8 cellular contexts compared by ENCODE assay signal in genomic region chr10:15168296-15168780, GRCh38. TPM values are rescaled to one million over a fixed set of nuclear protein-coding genes. Genes with fewer than 3 reads are reported as not detected.
A peak's percentile ranks its signal among the peaks of the same experiment; 100 is the strongest.
DNase-seq lines count a peak whose midpoint lies in the region; ATAC-seq, FAIRE-seq and TF ChIP-seq lines count a peak whose summit lies in the region.

TSS of gene NMT2 (minus strand) at chr10:15168693. CDS start at chr10:15168612, 81 bp downstream.

- CTCF ChIA-PET in activated naive CD4-positive, alpha-beta T cell treated with anti-CD3 and anti-CD28 coated beads for 36 hours (lab: Charles Lee) = interaction anchor here (1.0 to 2.4 kb wide), 6 partner anchors 24 to 177 kb away, joined by 3 to 14 read pairs (median 6); no protein-coding TSS in a partner anchor

- intact Hi-C loops in activated naive CD4-positive, alpha-beta T cell treated with anti-CD3 and anti-CD28 coated beads for 36 hours (cut with micrococcal nuclease) = loop anchor here (1.0 to 5.0 kb wide), 7 partner anchors 71 to 1268 kb away; partner anchors contain the start of genes ACBD7, MEIG1, PTER and RPP38
- intact Hi-C loops in pancreas (cut with DNase I) = no loop called here

- H3K36me3 ChIP-seq in cardiac muscle cell = no peaks in the 10 kb centered on the region
- H3K36me3 ChIP-seq in pancreas = no peaks in the 10 kb centered on the region

- WGBS in pancreas, 2 donors = 1% methylated on average over 26 to 66 of the region's 68 CpGs

- H3K27ac Mint-ChIP-seq in activated naive CD4-positive, alpha-beta T cell treated with anti-CD3 and anti-CD28 coated beads for 36 hours = peak within 1 kb of the TSS; percentile 87

- no peaks in the 10 kb centered on the region for H3K27me3 ChIP-seq in cardiac muscle cell
- H3K27me3 ChIP-seq in pancreas = no peaks in the 10 kb centered on the region

- no peak for FAIRE-seq in pancreas (lab: Jason Lieb, UNC)

- peak within 1 kb of the TSS; percentile 63 for H3K4me3 ChIP-seq in cardiac muscle cell
- H3K4me3 ChIP-seq in pancreas = peak within 1 kb of the TSS; percentile 63 to 96 (median 86)

- no peaks in the 10 kb centered on the region for H3K27me3 Mint-ChIP-seq in activated naive CD4-positive, alpha-beta T cell treated with anti-CD3 and anti-CD28 coated beads for 36 hours (ENCODE audit: low read depth)

- H3K36me3 Mint-ChIP-seq in activated naive CD4-positive, alpha-beta T cell treated with anti-CD3 and anti-CD28 coated beads for 36 hours (ENCODE audit: low read depth) = peaks cover 1% of the 10 kb centered on the region

- H3K27ac ChIP-seq in cardiac muscle cell (peak within 1 kb of the TSS; percentile 71), pancreas (peak within 1 kb of the TSS; percentile 65 to 85 (median 80))

- H3K9me3 ChIP-seq in cardiac muscle cell (ENCODE audit: low read depth) = no peaks in the 10 kb centered on the region
- H3K9me3 ChIP-seq in pancreas = no peaks in the 10 kb centered on the region

- peak; percentile 39 for TF ChIP-seq CTCF in cardiac muscle cell (IDR thresholded peaks at IDR 0.05; ENCODE audit: low read depth, low read length)
- no peak for TF ChIP-seq CTCF in pancreas (IDR thresholded peaks at IDR 0.05)

- peak; percentile 92 for DNase-seq in DMS 273 (lab: John Stamatoyannopoulos, UW; ENCODE audit: unreplicated experiment)
- peak; percentile 71 for DNase-seq in NCI-H226
- DNase-seq in activated naive CD4-positive, alpha-beta T cell treated with anti-CD3 and anti-CD28 coated beads for 36 hours = no peak
- peak in 1 of 2 donors; percentile 94 for DNase-seq in cardiac muscle cell (ENCODE audit: low read depth in 1 of 2, low spot score in 1 of 2)
- peak in 5 of 6 donors; percentile 84 to 96 (median 88) for DNase-seq in pancreas
- no peak for DNase-seq in central memory CD4-positive, alpha-beta T cell

- H3K4me1 ChIP-seq in cardiac muscle cell (ENCODE audit: low read depth) (peaks cover 11% of the 10 kb centered on the region), pancreas (peaks cover 0 to 28% (median 15%) of the 10 kb centered on the region in 3 donors)

- ATAC-seq in GM19035 (IDR thresholded peaks at IDR 0.05; ENCODE audit: unreplicated experiment) (peak; percentile 94), HG03135 (IDR thresholded peaks at IDR 0.05; ENCODE audit: unreplicated experiment) (peak; percentile 90), pancreas (peak; percentile 81 to 87 (median 86))

- peak within 1 kb of the TSS; percentile 93 for H3K4me3 Mint-ChIP-seq in activated naive CD4-positive, alpha-beta T cell treated with anti-CD3 and anti-CD28 coated beads for 36 hours

- peaks cover 54% of the 10 kb centered on the region for H3K4me1 Mint-ChIP-seq in activated naive CD4-positive, alpha-beta T cell treated with anti-CD3 and anti-CD28 coated beads for 36 hours (ENCODE audit: low read depth)

- H3K9me3 Mint-ChIP-seq in activated naive CD4-positive, alpha-beta T cell treated with anti-CD3 and anti-CD28 coated beads for 36 hours = no peaks in the 10 kb centered on the region

RNA-seq across cellular contexts. Expression of gene NMT2, which starts in this region (rescaled TPM):
- total RNA-seq in activated naive CD4-positive, alpha-beta T cell treated with anti-CD3 and anti-CD28 coated beads for 36 hours = 10 to 100 TPM; 20.4 to 22.3 TPM
- 11.0 and 14.1 TPM in 2 replicates for total RNA-seq in cardiac muscle cell
- 8.7 and 13.0 TPM in 2 replicates for polyA plus RNA-seq in cardiac muscle cell
- 10 to 100 TPM in 1 of 6 donors, 1 to 10 TPM in 5; 4.7 to 13.9 (median 7.3) TPM for total RNA-seq in pancreas
- 1 to 10 TPM; 5.9 to 6.0 TPM for polyA plus RNA-seq in pancreas

Comparison
In these comparisons a context has a peak if more than half of its experiments do, and no peak if none do; other contexts are left out.
1. DNase-seq: peak in DMS 273 (single experiment), NCI-H226 (single experiment) and pancreas (5 of 6); none in activated naive CD4-positive, alpha-beta T cell treated with anti-CD3 and anti-CD28 coated beads for 36 hours (single experiment) and central memory CD4-positive, alpha-beta T cell (single experiment).
2. Peak in every context shown above with its lines, with median percentiles within 50 percentile points of each other: ATAC-seq.